9 cellular contexts compared by ENCODE assay signal in genomic region chr11:67648140-67648795, GRCh38. TPM values are rescaled to one million over a fixed set of nuclear protein-coding genes. Genes with fewer than 3 reads are reported as not detected.
DNase-seq lines count a peak whose midpoint lies in the region; ATAC-seq and TF ChIP-seq lines count a peak whose summit lies in the region.
"Had no signal": no experiment of that assay in that cellular context is flagged by ENCODE, and none has a peak within 500 bp of the region (broad histone marks: within the 10 kb centered on the region; RNA-seq: fewer than 3 reads in every experiment).

No MANE protein-coding gene starts in this region.

- no peaks in the 10 kb centered on the region; the same call in 1 of the 3 replicates for H3K9me3 Mint-ChIP-seq in GM23338
- no peaks in the 10 kb centered on the region for H3K9me3 Mint-ChIP-seq in activated naive CD4-positive, alpha-beta T cell treated with anti-CD3 and anti-CD28 coated beads for 36 hours
- H3K9me3 Mint-ChIP-seq: T-helper 1 cell treated with Interleukin-12 subunit alpha and Interleukin-12 subunit beta and Interleukin-4 antibody, amounts not matched to agents 30 μg/mL and 1 μg/mL, for 36 hours had no signal

- CTCF ChIA-PET in activated naive CD4-positive, alpha-beta T cell treated with anti-CD3 and anti-CD28 coated beads for 36 hours (lab: Charles Lee): interaction anchor here (0.8 to 1.9 kb wide), 6 partner anchors 9 to 303 kb away, joined by 3 to 12 read pairs (median 4); partner anchors contain the start of gene TBX10

- H3K4me3 Mint-ChIP-seq in GM23338: no peak overlapping the region
- H3K4me3 Mint-ChIP-seq in activated naive CD4-positive, alpha-beta T cell treated with anti-CD3 and anti-CD28 coated beads for 36 hours: no peak overlapping the region
- H3K4me3 Mint-ChIP-seq: T-helper 1 cell treated with Interleukin-12 subunit alpha and Interleukin-12 subunit beta and Interleukin-4 antibody, amounts not matched to agents 30 μg/mL and 1 μg/mL, for 36 hours had no signal

- H3K4me3 ChIP-seq in GM23338: no peak overlapping the region

- no peak overlapping the region for H3K27ac ChIP-seq in GM23338 (ENCODE audit: low read depth)

- ATAC-seq in GM23338 (peak; percentile 94), GM21717 (IDR thresholded peaks at IDR 0.05; ENCODE audit: unreplicated experiment) (no peak), HG02938 (IDR thresholded peaks at IDR 0.05; ENCODE audit: unreplicated experiment) (no peak)

- peak; percentile 71 for DNase-seq in GM10266 (ENCODE audit: extremely low spot score)
- DNase-seq in GM23338 (ENCODE audit: low spot score): peak; percentile 85
- peak; percentile 61 for DNase-seq in NOMO-1 treated with dmso at 0.1 percent for 144 hours (lab: John Stamatoyannopoulos, UW; ENCODE audit: unreplicated experiment)
- DNase-seq in activated naive CD4-positive, alpha-beta T cell treated with anti-CD3 and anti-CD28 coated beads for 36 hours: peak; percentile 69
- peak; percentile 41 for DNase-seq in posterior vena cava (ENCODE audit: low spot score)
- DNase-seq in NK-92 (lab: John Stamatoyannopoulos, UW; ENCODE audit: unreplicated experiment): no peak

- H3K27ac Mint-ChIP-seq in GM23338: no peak overlapping the region
- H3K27ac Mint-ChIP-seq in activated naive CD4-positive, alpha-beta T cell treated with anti-CD3 and anti-CD28 coated beads for 36 hours: no peak overlapping the region
- H3K27ac Mint-ChIP-seq: T-helper 1 cell treated with Interleukin-12 subunit alpha and Interleukin-12 subunit beta and Interleukin-4 antibody, amounts not matched to agents 30 μg/mL and 1 μg/mL, for 36 hours had no signal

- H3K36me3 Mint-ChIP-seq in GM23338 (ENCODE audit: low read depth): no peaks in the 10 kb centered on the region
- H3K36me3 Mint-ChIP-seq in activated naive CD4-positive, alpha-beta T cell treated with anti-CD3 and anti-CD28 coated beads for 36 hours (ENCODE audit: low read depth): no peaks in the 10 kb centered on the region

- H3K4me2 ChIP-seq in GM23338: no peak overlapping the region

- no peak overlapping the region for H2AFZ ChIP-seq in GM23338

- no peaks in the 10 kb centered on the region for H3K4me1 ChIP-seq in GM23338 (ENCODE audit: insufficient read depth)

- H3K9me2 ChIP-seq in GM23338 (ENCODE audit: insufficient read depth): no peaks in the 10 kb centered on the region

- H3K27me3 Mint-ChIP-seq in GM23338 (ENCODE audit: insufficient read depth, low read depth, poor library complexity): peaks cover 9% of the 10 kb centered on the region
- H3K27me3 Mint-ChIP-seq in activated naive CD4-positive, alpha-beta T cell treated with anti-CD3 and anti-CD28 coated beads for 36 hours (ENCODE audit: low read depth): peaks cover 2% of the 10 kb centered on the region

- H3K36me3 ChIP-seq in GM23338 (ENCODE audit: insufficient read depth): no peaks in the 10 kb centered on the region

- TF ChIP-seq CTCF in GM10266 (IDR thresholded peaks at IDR 0.05; ENCODE audit: control insufficient read depth, insufficient read depth, low read depth, missing control alignments) (peak; percentile 60), GM23338 (conservative IDR thresholded peaks at IDR 0.05; ENCODE audit: low read depth in 2 of 2) (peak; percentile 61 to 78)

- H3K27me3 ChIP-seq in GM23338 (ENCODE audit: insufficient read depth): no peaks in the 10 kb centered on the region

- H4K20me1 ChIP-seq in GM23338 (replicated peaks; ENCODE audit: insufficient read depth): no peaks in the 10 kb centered on the region

- intact Hi-C loops in activated naive CD4-positive, alpha-beta T cell treated with anti-CD3 and anti-CD28 coated beads for 36 hours (cut with micrococcal nuclease): loop anchor here (1.0 to 5.0 kb wide), 2 partner anchors 11 to 79 kb away; no protein-coding TSS in a partner anchor
- intact Hi-C loops in posterior vena cava (cut with DNase I): no loop called here

- no peaks in the 10 kb centered on the region for H3K79me2 ChIP-seq in GM23338 (replicated peaks; ENCODE audit: insufficient read depth)

- H3F3A ChIP-seq in GM23338 (replicated peaks; ENCODE audit: low read depth): 0 out of 2 replicates have a peak, but pooled peaks cover 4% of the 10 kb centered on the region

- H3K4me1 Mint-ChIP-seq in GM23338: peaks cover 9% of the 10 kb centered on the region; the same call in 2 of the 3 replicates
- H3K4me1 Mint-ChIP-seq in activated naive CD4-positive, alpha-beta T cell treated with anti-CD3 and anti-CD28 coated beads for 36 hours (ENCODE audit: low read depth): peaks cover 32% of the 10 kb centered on the region

TF ChIP-seq in GM23338, 12 proteins besides CTCF, POLR2A, EP300 and RAD21 (continues in another document):
- no peak for TF ChIP-seq CREB1 (CRISPR knock-in tag; IDR thresholded peaks at IDR 0.05; ENCODE audit: low read depth)
- no peak for TF ChIP-seq EZH2 (IDR thresholded peaks at IDR 0.05; ENCODE audit: low read depth, unreplicated experiment)
- no peak for TF ChIP-seq ZNF331 (CRISPR knock-in tag; IDR thresholded peaks at IDR 0.05; ENCODE audit: low read depth)
- TF ChIP-seq POLR2AphosphoS5 (IDR thresholded peaks at IDR 0.05; ENCODE audit: low read depth): no peak
- no peak for TF ChIP-seq EZH2phosphoT487 (IDR thresholded peaks at IDR 0.05; ENCODE audit: unreplicated experiment)
- no peak for TF ChIP-seq REST (IDR thresholded peaks at IDR 0.05; ENCODE audit: unreplicated experiment)
- no peak for TF ChIP-seq STAT1 (IDR thresholded peaks at IDR 0.05; ENCODE audit: unreplicated experiment)
- no peak for TF ChIP-seq JUNB (IDR thresholded peaks at IDR 0.05; ENCODE audit: unreplicated experiment)
- no peak for TF ChIP-seq ETS1 (IDR thresholded peaks at IDR 0.05)
- TF ChIP-seq NANOG (IDR thresholded peaks at IDR 0.05; ENCODE audit: borderline replicate concordance): no peak
- TF ChIP-seq ZNF114 (CRISPR knock-in tag; IDR thresholded peaks at IDR 0.05): no peak

RNA-seq across cellular contexts. Expression of gene ACY3, which starts 2.3 kb away (rescaled TPM):
- total RNA-seq in GM23338 (2014; rRNA removed; shearing (Covaris generic)): 0.31 and 0.87 TPM in 2 replicates
- not detected in 2 replicates for polyA plus RNA-seq in GM23338 (2016; fragmentation: Nextera tagmentation; extraction: Ambion mirVana)
- total RNA-seq in activated naive CD4-positive, alpha-beta T cell treated with anti-CD3 and anti-CD28 coated beads for 36 hours: not detected
- not detected for total RNA-seq in posterior vena cava

RNA-seq across cellular contexts. Expression of gene TBX10, which starts 8.7 kb away (rescaled TPM):
- total RNA-seq in GM23338 (2014; rRNA removed; shearing (Covaris generic)): 0.10 TPM in 1 of 2 replicates, not detected in the other
- polyA plus RNA-seq in GM23338 (2016; fragmentation: Nextera tagmentation; extraction: Ambion mirVana): not detected in 2 replicates
- not detected for total RNA-seq in activated naive CD4-positive, alpha-beta T cell treated with anti-CD3 and anti-CD28 coated beads for 36 hours
- total RNA-seq in posterior vena cava: not detected

RNA-seq across cellular contexts. Expression of gene NUDT8, which starts 18.5 kb away (rescaled TPM):
- total RNA-seq in GM23338 (2014; rRNA removed; shearing (Covaris generic)): 5.0 and 6.6 TPM in 2 replicates
- 15.1 and 16.4 TPM in 2 replicates for polyA plus RNA-seq in GM23338 (2016; fragmentation: Nextera tagmentation; extraction: Ambion mirVana)
- total RNA-seq in activated naive CD4-positive, alpha-beta T cell treated with anti-CD3 and anti-CD28 coated beads for 36 hours: 10 to 100 TPM; 29.7 to 30.4 TPM
- 1 to 10 TPM; 4.6 to 5.7 TPM for total RNA-seq in posterior vena cava

RNA-seq across cellular contexts. Expression of gene ALDH3B2, which starts 26.2 kb away (rescaled TPM):
- total RNA-seq in GM23338 (2014; rRNA removed; shearing (Covaris generic)): not detected in 2 replicates
- not detected in 2 replicates for polyA plus RNA-seq in GM23338 (2016; fragmentation: Nextera tagmentation; extraction: Ambion mirVana)
- not detected for total RNA-seq in activated naive CD4-positive, alpha-beta T cell treated with anti-CD3 and anti-CD28 coated beads for 36 hours
- total RNA-seq in posterior vena cava: not detected

RNA-seq across cellular contexts. Expression of gene NDUFV1, which starts 41.5 kb away (rescaled TPM):
- 202 and 241 TPM in 2 replicates for total RNA-seq in GM23338 (2014; rRNA removed; shearing (Covaris generic))
- polyA plus RNA-seq in GM23338 (2016; fragmentation: Nextera tagmentation; extraction: Ambion mirVana): 98.6 and 104 TPM in 2 replicates
- total RNA-seq in activated naive CD4-positive, alpha-beta T cell treated with anti-CD3 and anti-CD28 coated beads for 36 hours: 100 to 1,000 TPM; 347 to 356 TPM
- total RNA-seq in posterior vena cava: 100 to 1,000 TPM; 112 to 116 TPM
